ENCODE assay signal across 11 cellular contexts in genomic region chr5:85929713-85930112, GRCh38.
"Had no signal": no experiment of that assay in that cellular context is flagged by ENCODE, and none has a peak within 500 bp of the region (broad histone marks: within the 10 kb centered on the region; RNA-seq: fewer than 3 reads in every experiment).

No MANE protein-coding gene starts in this region.

- DNase-seq: GM23248, GOT3, H7, H9, HCEC 1CT, HFFc6 had no signal

- H3K27ac Mint-ChIP-seq: GM23338, H9, HFFc6 had no signal

- ATAC-seq: GM23338, HCT116 had no signal

- FAIRE-seq: H1, H54 had no signal

- H3K9me3 ChIP-seq: HAP-1 had no signal

- H3K4me1 Mint-ChIP-seq: GM23338, H9 had no signal

- H3K4me3 Mint-ChIP-seq: GM23338, H9, HFFc6 had no signal
